In the genomic region with DNA sequence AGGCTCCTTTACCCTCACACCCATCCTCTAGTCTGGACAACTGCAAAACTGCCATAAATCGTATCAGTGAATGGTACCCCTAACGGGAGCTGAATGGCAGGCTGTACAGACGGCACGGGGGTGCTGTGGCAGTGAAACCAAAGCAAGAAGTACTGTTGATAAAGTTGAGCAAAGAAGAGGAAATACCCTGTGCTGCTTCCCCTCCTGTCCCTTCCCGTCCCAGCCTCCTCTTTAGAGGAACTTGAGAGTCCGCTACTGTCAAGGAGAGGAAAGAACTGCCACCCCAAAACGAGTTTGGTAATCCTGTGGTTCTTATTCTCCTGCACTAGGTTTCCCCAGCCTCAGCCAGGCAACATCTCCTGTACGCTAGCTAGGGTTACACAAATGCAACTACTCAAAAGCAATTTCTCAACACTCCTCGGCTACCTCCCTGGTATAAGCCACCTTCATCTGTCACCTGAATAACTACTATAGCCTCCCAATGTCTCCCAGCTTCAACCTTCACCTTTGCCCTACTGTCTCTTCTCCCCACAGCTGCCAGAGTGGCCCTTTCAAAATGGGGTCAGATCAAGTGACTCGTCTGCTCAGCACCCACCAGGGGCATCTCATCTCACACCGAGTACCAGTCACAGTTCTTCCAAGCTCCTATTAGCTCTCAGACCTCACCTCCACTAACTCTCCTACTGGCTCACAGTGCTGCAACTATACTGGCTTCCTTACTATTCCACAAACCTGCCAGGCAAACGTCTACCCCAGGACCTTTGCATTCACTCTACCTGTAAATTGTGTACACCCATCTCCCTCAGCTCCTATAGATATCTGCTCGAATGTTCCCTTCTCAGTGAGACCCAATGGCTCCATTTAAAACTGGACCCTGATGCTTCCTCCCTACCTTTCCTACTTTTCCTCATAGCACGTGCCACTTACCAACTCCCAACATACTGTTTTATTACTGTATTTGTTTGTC, we compare ENCODE assay signal across 8 cellular contexts. TPM values are rescaled to one million over a fixed set of nuclear protein-coding genes. Genes with fewer than 3 reads are reported as not detected.
DNase-seq lines count a peak whose midpoint lies in the region; ATAC-seq and TF ChIP-seq lines count a peak whose summit lies in the region.

No MANE protein-coding gene starts in this region.

- peak overlapping the region; percentile 66 for H3K4me3 Mint-ChIP-seq in activated CD8-positive, alpha-beta memory T cell treated with anti-CD3 and anti-CD28 coated beads, Interleukin-2, amount 10 ng/mL, durations not matched to agents 7 days and 5 days

- peaks cover 61% of the 10 kb centered on the region for H3K4me1 Mint-ChIP-seq in activated CD8-positive, alpha-beta memory T cell treated with anti-CD3 and anti-CD28 coated beads, Interleukin-2, amount 10 ng/mL, durations not matched to agents 7 days and 5 days

- peak; percentile 54 for DNase-seq in activated CD8-positive, alpha-beta memory T cell treated with anti-CD3 and anti-CD28 coated beads, Interleukin-2, amount 10 ng/mL, durations not matched to agents 7 days and 5 days
- no peak for DNase-seq in activated CD8-positive, alpha-beta memory T cell treated with anti-CD3 and anti-CD28 coated beads, Interleukin-2, amount 50 U/mL, for 4 hours
- peak; percentile 54 to 59 for DNase-seq in activated T-cell treated with anti-CD3 and anti-CD28 coated beads, Interleukin-2, amount 50 U/mL, for 48 hours
- DNase-seq in kidney epithelial cell (ENCODE audit: low read depth) (no peak), superior temporal gyrus (ENCODE audit: extremely low spot score) (peak; percentile 31), H4 (ENCODE audit: low spot score) (no peak), GM10266 (ENCODE audit: extremely low spot score) (no peak)

- CTCF ChIA-PET in activated CD8-positive, alpha-beta memory T cell treated with anti-CD3 and anti-CD28 coated beads, Interleukin-2, amount 10 ng/mL, durations not matched to agents 7 days and 5 days (lab: Charles Lee) = interaction anchor here (1.0 to 9.5 kb wide), 7 partner anchors 10 to 196 kb away, joined by 3 to 93 read pairs (median 6); no protein-coding TSS in a partner anchor

- H3K4me3 ChIP-seq in kidney epithelial cell (ENCODE audit: low read depth, low read length) = peak overlapping the region; percentile 11

- H3K27me3 ChIP-seq in kidney epithelial cell (ENCODE audit: control insufficient read depth, insufficient read depth, low read length) = no peaks in the 10 kb centered on the region

- no peaks in the 10 kb centered on the region for H3K36me3 ChIP-seq in kidney epithelial cell (ENCODE audit: control insufficient read depth, insufficient read depth, low read length)

- TF ChIP-seq CTCF in kidney epithelial cell (IDR thresholded peaks at IDR 0.05; ENCODE audit: insufficient read depth, low read length, poor library complexity, severe bottlenecking) = no peak
- no peak for TF ChIP-seq CTCF in GM10266 (IDR thresholded peaks at IDR 0.05; ENCODE audit: control insufficient read depth, insufficient read depth, low read depth, missing control alignments)

- no peak for ATAC-seq in activated CD8-positive, alpha-beta memory T cell treated with anti-CD3 and anti-CD28 coated beads, Interleukin-2, amount 10 ng/mL, durations not matched to agents 7 days and 5 days
- no peak for ATAC-seq in HG02938 (IDR thresholded peaks at IDR 0.05; ENCODE audit: unreplicated experiment)

- peaks cover 45% of the 10 kb centered on the region for H3K36me3 Mint-ChIP-seq in activated CD8-positive, alpha-beta memory T cell treated with anti-CD3 and anti-CD28 coated beads, Interleukin-2, amount 10 ng/mL, durations not matched to agents 7 days and 5 days

- no peaks in the 10 kb centered on the region for H3K27me3 Mint-ChIP-seq in activated CD8-positive, alpha-beta memory T cell treated with anti-CD3 and anti-CD28 coated beads, Interleukin-2, amount 10 ng/mL, durations not matched to agents 7 days and 5 days

- no peaks in the 10 kb centered on the region for H3K9me3 Mint-ChIP-seq in activated CD8-positive, alpha-beta memory T cell treated with anti-CD3 and anti-CD28 coated beads, Interleukin-2, amount 10 ng/mL, durations not matched to agents 7 days and 5 days (ENCODE audit: low read depth)

- H3K27ac Mint-ChIP-seq in activated CD8-positive, alpha-beta memory T cell treated with anti-CD3 and anti-CD28 coated beads, Interleukin-2, amount 10 ng/mL, durations not matched to agents 7 days and 5 days = peak overlapping the region; percentile 80

RNA-seq across cellular contexts. Expression of a gene that starts 4.1 kb away (rescaled TPM):
- total RNA-seq in activated CD8-positive, alpha-beta memory T cell treated with anti-CD3 and anti-CD28 coated beads, Interleukin-2, amount 10 ng/mL, durations not matched to agents 7 days and 5 days = 10 to 100 TPM; 65.3 to 67.1 TPM
- total RNA-seq in kidney epithelial cell = 120 and 139 TPM in 2 replicates
- 27.0 and 62.0 TPM in 2 replicates for total RNA-seq in H4 (2014; rRNA removed; shearing (Covaris generic))

Comparison
In these comparisons a context has a peak if more than half of its experiments do, and no peak if none do; other contexts are left out.
1. DNase-seq: peak in activated CD8-positive, alpha-beta memory T cell treated with anti-CD3 and anti-CD28 coated beads, Interleukin-2, amount 10 ng/mL, durations not matched to agents 7 days and 5 days (single experiment), activated T-cell treated with anti-CD3 and anti-CD28 coated beads, Interleukin-2, amount 50 U/mL, for 48 hours (2 of 2) and superior temporal gyrus (single experiment); none in activated CD8-positive, alpha-beta memory T cell treated with anti-CD3 and anti-CD28 coated beads, Interleukin-2, amount 50 U/mL, for 4 hours (single experiment), kidney epithelial cell (single experiment), H4 (single experiment) and GM10266 (single experiment).